3 cellular contexts compared by ENCODE assay signal in the genomic region with DNA sequence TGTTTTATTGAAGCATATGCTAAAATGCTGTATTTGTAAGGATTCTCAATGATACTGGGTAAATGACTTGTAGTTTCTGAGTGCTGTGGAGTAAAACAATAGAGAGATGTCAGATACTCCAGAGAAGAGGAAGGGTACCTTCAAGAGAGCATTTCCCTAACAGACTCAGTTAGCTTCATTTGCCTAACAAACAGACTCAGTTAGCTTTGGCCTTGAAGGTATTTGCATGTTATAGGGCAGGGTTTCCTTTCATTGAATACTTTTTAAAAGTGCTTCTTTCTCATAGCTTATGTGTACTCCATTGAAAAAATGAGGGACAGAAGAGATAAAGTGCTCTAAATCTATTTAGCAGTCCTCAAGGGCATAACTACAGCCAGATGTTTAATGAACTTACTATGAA.
TF ChIP-seq lines count a peak whose summit lies in the region.

No MANE protein-coding gene starts in this region.

TF ChIP-seq in GM23338, 12 proteins besides CTCF, POLR2A, EP300 and RAD21 (continued from another document):
- TF ChIP-seq, protein P1, sequence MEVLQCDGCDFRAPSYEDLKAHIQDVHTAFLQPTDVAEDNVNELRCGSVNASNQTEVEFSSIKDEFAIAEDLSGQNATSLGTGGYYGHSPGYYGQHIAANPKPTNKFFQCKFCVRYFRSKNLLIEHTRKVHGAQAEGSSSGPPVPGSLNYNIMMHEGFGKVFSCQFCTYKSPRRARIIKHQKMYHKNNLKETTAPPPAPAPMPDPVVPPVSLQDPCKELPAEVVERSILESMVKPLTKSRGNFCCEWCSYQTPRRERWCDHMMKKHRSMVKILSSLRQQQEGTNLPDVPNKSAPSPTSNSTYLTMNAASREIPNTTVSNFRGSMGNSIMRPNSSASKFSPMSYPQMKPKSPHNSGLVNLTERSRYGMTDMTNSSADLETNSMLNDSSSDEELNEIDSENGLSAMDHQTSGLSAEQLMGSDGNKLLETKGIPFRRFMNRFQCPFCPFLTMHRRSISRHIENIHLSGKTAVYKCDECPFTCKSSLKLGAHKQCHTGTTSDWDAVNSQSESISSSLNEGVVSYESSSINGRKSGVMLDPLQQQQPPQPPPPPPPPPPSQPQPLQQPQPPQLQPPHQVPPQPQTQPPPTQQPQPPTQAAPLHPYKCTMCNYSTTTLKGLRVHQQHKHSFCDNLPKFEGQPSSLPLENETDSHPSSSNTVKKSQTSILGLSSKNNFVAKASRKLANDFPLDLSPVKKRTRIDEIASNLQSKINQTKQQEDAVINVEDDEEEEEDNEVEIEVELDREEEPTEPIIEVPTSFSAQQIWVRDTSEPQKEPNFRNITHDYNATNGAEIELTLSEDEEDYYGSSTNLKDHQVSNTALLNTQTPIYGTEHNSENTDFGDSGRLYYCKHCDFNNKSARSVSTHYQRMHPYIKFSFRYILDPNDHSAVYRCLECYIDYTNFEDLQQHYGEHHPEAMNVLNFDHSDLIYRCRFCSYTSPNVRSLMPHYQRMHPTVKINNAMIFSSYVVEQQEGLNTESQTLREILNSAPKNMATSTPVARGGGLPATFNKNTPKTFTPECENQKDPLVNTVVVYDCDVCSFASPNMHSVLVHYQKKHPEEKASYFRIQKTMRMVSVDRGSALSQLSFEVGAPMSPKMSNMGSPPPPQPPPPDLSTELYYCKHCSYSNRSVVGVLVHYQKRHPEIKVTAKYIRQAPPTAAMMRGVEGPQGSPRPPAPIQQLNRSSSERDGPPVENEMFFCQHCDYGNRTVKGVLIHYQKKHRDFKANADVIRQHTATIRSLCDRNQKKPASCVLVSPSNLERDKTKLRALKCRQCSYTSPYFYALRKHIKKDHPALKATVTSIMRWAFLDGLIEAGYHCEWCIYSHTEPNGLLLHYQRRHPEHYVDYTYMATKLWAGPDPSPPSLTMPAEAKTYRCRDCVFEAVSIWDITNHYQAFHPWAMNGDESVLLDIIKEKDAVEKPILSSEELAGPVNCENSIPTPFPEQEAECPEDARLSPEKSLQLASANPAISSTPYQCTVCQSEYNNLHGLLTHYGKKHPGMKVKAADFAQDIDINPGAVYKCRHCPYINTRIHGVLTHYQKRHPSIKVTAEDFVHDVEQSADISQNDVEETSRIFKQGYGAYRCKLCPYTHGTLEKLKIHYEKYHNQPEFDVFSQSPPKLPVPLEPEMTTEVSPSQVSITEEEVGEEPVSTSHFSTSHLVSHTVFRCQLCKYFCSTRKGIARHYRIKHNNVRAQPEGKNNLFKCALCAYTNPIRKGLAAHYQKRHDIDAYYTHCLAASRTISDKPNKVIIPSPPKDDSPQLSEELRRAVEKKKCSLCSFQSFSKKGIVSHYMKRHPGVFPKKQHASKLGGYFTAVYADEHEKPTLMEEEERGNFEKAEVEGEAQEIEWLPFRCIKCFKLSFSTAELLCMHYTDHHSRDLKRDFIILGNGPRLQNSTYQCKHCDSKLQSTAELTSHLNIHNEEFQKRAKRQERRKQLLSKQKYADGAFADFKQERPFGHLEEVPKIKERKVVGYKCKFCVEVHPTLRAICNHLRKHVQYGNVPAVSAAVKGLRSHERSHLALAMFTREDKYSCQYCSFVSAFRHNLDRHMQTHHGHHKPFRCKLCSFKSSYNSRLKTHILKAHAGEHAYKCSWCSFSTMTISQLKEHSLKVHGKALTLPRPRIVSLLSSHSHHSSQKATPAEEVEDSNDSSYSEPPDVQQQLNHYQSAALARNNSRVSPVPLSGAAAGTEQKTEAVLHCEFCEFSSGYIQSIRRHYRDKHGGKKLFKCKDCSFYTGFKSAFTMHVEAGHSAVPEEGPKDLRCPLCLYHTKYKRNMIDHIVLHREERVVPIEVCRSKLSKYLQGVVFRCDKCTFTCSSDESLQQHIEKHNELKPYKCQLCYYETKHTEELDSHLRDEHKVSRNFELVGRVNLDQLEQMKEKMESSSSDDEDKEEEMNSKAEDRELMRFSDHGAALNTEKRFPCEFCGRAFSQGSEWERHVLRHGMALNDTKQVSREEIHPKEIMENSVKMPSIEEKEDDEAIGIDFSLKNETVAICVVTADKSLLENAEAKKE (CRISPR knock-in tag; IDR thresholded peaks at IDR 0.05): 0 out of 2 replicates have a peak, but pooled peaks have one; percentile 15
- no peak for TF ChIP-seq CREB1 (CRISPR knock-in tag; IDR thresholded peaks at IDR 0.05; ENCODE audit: low read depth)

TF ChIP-seq in WTC11, 78 proteins besides CTCF, POLR2A, EP300 and RAD21 (continued from another document and continues in another):
- TF ChIP-seq, protein P2, sequence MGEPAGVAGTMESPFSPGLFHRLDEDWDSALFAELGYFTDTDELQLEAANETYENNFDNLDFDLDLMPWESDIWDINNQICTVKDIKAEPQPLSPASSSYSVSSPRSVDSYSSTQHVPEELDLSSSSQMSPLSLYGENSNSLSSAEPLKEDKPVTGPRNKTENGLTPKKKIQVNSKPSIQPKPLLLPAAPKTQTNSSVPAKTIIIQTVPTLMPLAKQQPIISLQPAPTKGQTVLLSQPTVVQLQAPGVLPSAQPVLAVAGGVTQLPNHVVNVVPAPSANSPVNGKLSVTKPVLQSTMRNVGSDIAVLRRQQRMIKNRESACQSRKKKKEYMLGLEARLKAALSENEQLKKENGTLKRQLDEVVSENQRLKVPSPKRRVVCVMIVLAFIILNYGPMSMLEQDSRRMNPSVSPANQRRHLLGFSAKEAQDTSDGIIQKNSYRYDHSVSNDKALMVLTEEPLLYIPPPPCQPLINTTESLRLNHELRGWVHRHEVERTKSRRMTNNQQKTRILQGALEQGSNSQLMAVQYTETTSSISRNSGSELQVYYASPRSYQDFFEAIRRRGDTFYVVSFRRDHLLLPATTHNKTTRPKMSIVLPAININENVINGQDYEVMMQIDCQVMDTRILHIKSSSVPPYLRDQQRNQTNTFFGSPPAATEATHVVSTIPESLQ (CRISPR knock-in tag; IDR thresholded peaks at IDR 0.05): no peak
- no peak for TF ChIP-seq RORB (CRISPR knock-in tag; IDR thresholded peaks at IDR 0.05)
- no peak for TF ChIP-seq TEAD4 (CRISPR knock-in tag; IDR thresholded peaks at IDR 0.05)
- TF ChIP-seq, protein P3, sequence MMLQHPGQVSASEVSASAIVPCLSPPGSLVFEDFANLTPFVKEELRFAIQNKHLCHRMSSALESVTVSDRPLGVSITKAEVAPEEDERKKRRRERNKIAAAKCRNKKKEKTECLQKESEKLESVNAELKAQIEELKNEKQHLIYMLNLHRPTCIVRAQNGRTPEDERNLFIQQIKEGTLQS (CRISPR knock-in tag; conservative IDR thresholded peaks at IDR 0.05): no peak
- TF ChIP-seq, protein P4, sequence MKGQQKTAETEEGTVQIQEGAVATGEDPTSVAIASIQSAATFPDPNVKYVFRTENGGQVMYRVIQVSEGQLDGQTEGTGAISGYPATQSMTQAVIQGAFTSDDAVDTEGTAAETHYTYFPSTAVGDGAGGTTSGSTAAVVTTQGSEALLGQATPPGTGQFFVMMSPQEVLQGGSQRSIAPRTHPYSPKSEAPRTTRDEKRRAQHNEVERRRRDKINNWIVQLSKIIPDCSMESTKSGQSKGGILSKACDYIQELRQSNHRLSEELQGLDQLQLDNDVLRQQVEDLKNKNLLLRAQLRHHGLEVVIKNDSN (CRISPR knock-in tag; IDR thresholded peaks at IDR 0.05): no peak
- no peak for TF ChIP-seq NR2C2 (CRISPR knock-in tag; IDR thresholded peaks at IDR 0.05)
- TF ChIP-seq, protein P5, sequence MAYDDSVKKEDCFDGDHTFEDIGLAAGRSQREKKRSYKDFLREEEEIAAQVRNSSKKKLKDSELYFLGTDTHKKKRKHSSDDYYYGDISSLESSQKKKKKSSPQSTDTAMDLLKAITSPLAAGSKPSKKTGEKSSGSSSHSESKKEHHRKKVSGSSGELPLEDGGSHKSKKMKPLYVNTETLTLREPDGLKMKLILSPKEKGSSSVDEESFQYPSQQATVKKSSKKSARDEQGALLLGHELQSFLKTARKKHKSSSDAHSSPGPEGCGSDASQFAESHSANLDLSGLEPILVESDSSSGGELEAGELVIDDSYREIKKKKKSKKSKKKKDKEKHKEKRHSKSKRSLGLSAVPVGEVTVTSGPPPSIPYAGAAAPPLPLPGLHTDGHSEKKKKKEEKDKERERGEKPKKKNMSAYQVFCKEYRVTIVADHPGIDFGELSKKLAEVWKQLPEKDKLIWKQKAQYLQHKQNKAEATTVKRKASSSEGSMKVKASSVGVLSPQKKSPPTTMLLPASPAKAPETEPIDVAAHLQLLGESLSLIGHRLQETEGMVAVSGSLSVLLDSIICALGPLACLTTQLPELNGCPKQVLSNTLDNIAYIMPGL (CRISPR knock-in tag; IDR thresholded peaks at IDR 0.05): no peak
- TF ChIP-seq, protein P6, sequence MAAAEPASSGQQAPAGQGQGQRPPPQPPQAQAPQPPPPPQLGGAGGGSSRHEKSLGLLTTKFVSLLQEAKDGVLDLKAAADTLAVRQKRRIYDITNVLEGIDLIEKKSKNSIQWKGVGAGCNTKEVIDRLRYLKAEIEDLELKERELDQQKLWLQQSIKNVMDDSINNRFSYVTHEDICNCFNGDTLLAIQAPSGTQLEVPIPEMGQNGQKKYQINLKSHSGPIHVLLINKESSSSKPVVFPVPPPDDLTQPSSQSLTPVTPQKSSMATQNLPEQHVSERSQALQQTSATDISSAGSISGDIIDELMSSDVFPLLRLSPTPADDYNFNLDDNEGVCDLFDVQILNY (CRISPR knock-in tag; IDR thresholded peaks at IDR 0.05): no peak
- TF ChIP-seq GTF2I (CRISPR knock-in tag; conservative IDR thresholded peaks at IDR 0.05): no peak

TF ChIP-seq in HepG2, 621 proteins besides CTCF, POLR2A, EP300 and RAD21 (continued from another document):
- TF ChIP-seq, protein P2 (CRISPR knock-in tag; conservative IDR thresholded peaks at IDR 0.05): no peak
